Comparison of ENCODE assay signal across 37 cellular contexts in genomic region chr9:122172131-122172530, GRCh38. TPM values are rescaled to one million over a fixed set of nuclear protein-coding genes. Genes with fewer than 3 reads are reported as not detected.
"Had no signal": no experiment of that assay in that cellular context is flagged by ENCODE, and none has a peak within 500 bp of the region (broad histone marks: within the 10 kb centered on the region; RNA-seq: fewer than 3 reads in every experiment).

No MANE protein-coding gene starts in this region.

- H3K36me3 Mint-ChIP-seq: activated CD4-positive, alpha-beta memory T cell treated with anti-CD3 and anti-CD28 coated beads for 36 hours; activated CD8-positive, alpha-beta memory T cell treated with anti-CD3 and anti-CD28 coated beads, Interleukin-2, amount 10 ng/mL, durations not matched to agents 7 days and 5 days; activated naive CD4-positive, alpha-beta T cell treated with anti-CD3 and anti-CD28 coated beads, Interleukin-2, amount 50 U/mL, for 24 hours; activated naive CD8-positive, alpha-beta T cell treated with anti-CD3 and anti-CD28 coated beads for 36 hours had no signal

- H3K4me1 Mint-ChIP-seq: activated CD4-positive, alpha-beta T cell treated with anti-CD3 and anti-CD28 coated beads for 36 hours; activated CD4-positive, alpha-beta T cell treated with anti-CD3 and anti-CD28 coated beads, Interleukin-2, amount 10 ng/mL, durations not matched to agents 24 days and 14 days; activated CD8-positive, alpha-beta memory T cell treated with anti-CD3 and anti-CD28 coated beads, Interleukin-2, amount 10 ng/mL, durations not matched to agents 7 days and 5 days; activated naive CD4-positive, alpha-beta T cell treated with anti-CD3 and anti-CD28 coated beads, Interleukin-2, amount 50 U/mL, for 24 hours; activated naive CD8-positive, alpha-beta T cell treated with anti-CD3 and anti-CD28 coated beads for 36 hours; activated naive CD8-positive, alpha-beta T cell treated with anti-CD3 and anti-CD28 coated beads, Interleukin-2, amount 50 U/mL, for 24 hours; endodermal cell had no signal

- H3K27me3 ChIP-seq: body of pancreas, colonic mucosa, esophagus muscularis mucosa had no signal

- H3K27ac ChIP-seq: adrenal gland, body of pancreas, colonic mucosa, esophagus muscularis mucosa, foreskin keratinocyte, gastrocnemius medialis, heart left ventricle had no signal

- H3K36me3 ChIP-seq: adrenal gland, colonic mucosa, gastrocnemius medialis, heart left ventricle had no signal

- H3K27ac Mint-ChIP-seq: activated CD4-positive, alpha-beta memory T cell treated with anti-CD3 and anti-CD28 coated beads for 36 hours; activated CD4-positive, alpha-beta T cell treated with anti-CD3 and anti-CD28 coated beads for 36 hours; activated CD4-positive, alpha-beta T cell treated with anti-CD3 and anti-CD28 coated beads, Interleukin-2, amount 10 ng/mL, durations not matched to agents 24 days and 14 days; activated CD8-positive, alpha-beta memory T cell treated with anti-CD3 and anti-CD28 coated beads, Interleukin-2, amount 10 ng/mL, durations not matched to agents 7 days and 5 days; activated CD8-positive, alpha-beta T cell treated with anti-CD3 and anti-CD28 coated beads, Interleukin-2, amount 10 ng/mL, durations not matched to agents 7 days and 5 days; activated naive CD4-positive, alpha-beta T cell treated with anti-CD3 and anti-CD28 coated beads for 36 hours; activated naive CD4-positive, alpha-beta T cell treated with anti-CD3 and anti-CD28 coated beads, Interleukin-2, amount 50 U/mL, for 24 hours; activated naive CD8-positive, alpha-beta T cell treated with anti-CD3 and anti-CD28 coated beads for 36 hours; activated naive CD8-positive, alpha-beta T cell treated with anti-CD3 and anti-CD28 coated beads, Interleukin-2, amount 50 U/mL, for 24 hours; activated T-helper 2 cell treated with anti-CD3 and anti-CD28 coated beads, Interferon-gamma antibody, Interleukin-2, Interleukin-4, amounts not matched to agents 10 μg/mL and 5 μg/mL and 100 μg/mL, durations not matched to agents 14 hours and 24 hours and 36 hours; endodermal cell; T-helper 17 cell; T-helper 2 cell treated with Interferon-gamma antibody and Interleukin-4, amounts not matched to agents 5 μg/mL and 100 μg/mL, for 36 hours had no signal

- H3K4me3 ChIP-seq: adrenal gland, body of pancreas, colonic mucosa, esophagus muscularis mucosa, gastrocnemius medialis, heart left ventricle had no signal

- DNase-seq: activated CD4-positive, alpha-beta memory T cell treated with anti-CD3 and anti-CD28 coated beads for 36 hours; activated CD4-positive, alpha-beta T cell treated with anti-CD3 and anti-CD28 coated beads for 36 hours; activated CD4-positive, alpha-beta T cell treated with anti-CD3 and anti-CD28 coated beads, Interleukin-2, amount 10 ng/mL, durations not matched to agents 24 days and 14 days; activated CD4-positive, CD25-positive, alpha-beta regulatory T cell; activated CD4-positive, CD25-positive, alpha-beta regulatory T cell treated with anti-CD3 and anti-CD28 coated beads, Interleukin-2, amount 50 U/mL, for 72 hours; activated CD8-positive, alpha-beta memory T cell treated with anti-CD3 and anti-CD28 coated beads, Interleukin-2, amount 10 ng/mL, durations not matched to agents 7 days and 5 days; activated CD8-positive, alpha-beta memory T cell treated with anti-CD3 and anti-CD28 coated beads, Interleukin-2, amount 50 U/mL, for 4 hours; activated CD8-positive, alpha-beta T cell treated with anti-CD3 and anti-CD28 coated beads, Interleukin-2, amount 10 ng/mL, durations not matched to agents 7 days and 5 days; activated effector memory CD4-positive, alpha-beta T cell treated with anti-CD3 and anti-CD28 coated beads, Interleukin-2, amount 50 U/mL, for 16 hours; activated naive CD4-positive, alpha-beta T cell treated with anti-CD3 and anti-CD28 coated beads for 36 hours; activated naive CD8-positive, alpha-beta T cell treated with anti-CD3 and anti-CD28 coated beads for 36 hours; activated naive CD8-positive, alpha-beta T cell treated with anti-CD3 and anti-CD28 coated beads, Interleukin-2, amount 50 U/mL, for 24 hours; activated T-cell treated with anti-CD3 and anti-CD28 coated beads, Interleukin-2, amount 50 U/mL, for 1 hour; activated T-cell treated with anti-CD3 and anti-CD28 coated beads, Interleukin-2, amount 50 U/mL, for 48 hours; adrenal gland; amygdala; aorta; body of pancreas; caudate nucleus; colonic mucosa; effector memory CD4-positive, alpha-beta T cell; endodermal cell; foreskin keratinocyte; gastrocnemius medialis; glutamatergic neuron; heart left ventricle; T-helper 1 cell; T-helper 17 cell; T1000 had no signal

- H3K9me3 Mint-ChIP-seq: activated CD4-positive, alpha-beta memory T cell treated with anti-CD3 and anti-CD28 coated beads for 36 hours; activated CD4-positive, alpha-beta T cell treated with anti-CD3 and anti-CD28 coated beads, Interleukin-2, amount 10 ng/mL, durations not matched to agents 24 days and 14 days; activated naive CD4-positive, alpha-beta T cell treated with anti-CD3 and anti-CD28 coated beads for 36 hours; activated naive CD4-positive, alpha-beta T cell treated with anti-CD3 and anti-CD28 coated beads, Interleukin-2, amount 50 U/mL, for 24 hours; activated naive CD8-positive, alpha-beta T cell treated with anti-CD3 and anti-CD28 coated beads for 36 hours; activated naive CD8-positive, alpha-beta T cell treated with anti-CD3 and anti-CD28 coated beads, Interleukin-2, amount 50 U/mL, for 24 hours; activated T-helper 1 cell treated with anti-CD3 and anti-CD28 coated beads, Interleukin-12 subunit alpha, Interleukin-12 subunit beta, Interleukin-2, Interleukin-4 antibody, amounts not matched to agents 30 ng/mL and 10 ng/mL and 1 ng/mL, durations not matched to agents 14 hours and 24 hours and 36 hours; activated T-helper 2 cell treated with anti-CD3 and anti-CD28 coated beads, Interferon-gamma antibody, Interleukin-2, Interleukin-4, amounts not matched to agents 10 μg/mL and 5 μg/mL and 100 μg/mL, durations not matched to agents 14 hours and 24 hours and 36 hours; T-helper 2 cell treated with Interferon-gamma antibody and Interleukin-4, amounts not matched to agents 5 μg/mL and 100 μg/mL, for 36 hours had no signal

- H3K4me1 ChIP-seq: adrenal gland, body of pancreas, colonic mucosa, esophagus muscularis mucosa, foreskin keratinocyte, gastrocnemius medialis, heart left ventricle had no signal

- H3K4me3 Mint-ChIP-seq: activated CD4-positive, alpha-beta memory T cell treated with anti-CD3 and anti-CD28 coated beads for 36 hours; activated CD4-positive, alpha-beta T cell treated with anti-CD3 and anti-CD28 coated beads for 36 hours; activated CD4-positive, alpha-beta T cell treated with anti-CD3 and anti-CD28 coated beads, Interleukin-2, amount 10 ng/mL, durations not matched to agents 24 days and 14 days; activated CD8-positive, alpha-beta memory T cell treated with anti-CD3 and anti-CD28 coated beads, Interleukin-2, amount 10 ng/mL, durations not matched to agents 7 days and 5 days; activated CD8-positive, alpha-beta T cell treated with anti-CD3 and anti-CD28 coated beads, Interleukin-2, amount 10 ng/mL, durations not matched to agents 7 days and 5 days; activated naive CD4-positive, alpha-beta T cell treated with anti-CD3 and anti-CD28 coated beads for 36 hours; activated naive CD4-positive, alpha-beta T cell treated with anti-CD3 and anti-CD28 coated beads, Interleukin-2, amount 50 U/mL, for 24 hours; activated naive CD8-positive, alpha-beta T cell treated with anti-CD3 and anti-CD28 coated beads for 36 hours; activated naive CD8-positive, alpha-beta T cell treated with anti-CD3 and anti-CD28 coated beads, Interleukin-2, amount 50 U/mL, for 24 hours; activated T-helper 1 cell treated with anti-CD3 and anti-CD28 coated beads, Interleukin-12 subunit alpha, Interleukin-12 subunit beta, Interleukin-2, Interleukin-4 antibody, amounts not matched to agents 30 ng/mL and 10 ng/mL and 1 ng/mL, durations not matched to agents 14 hours and 24 hours and 36 hours; endodermal cell; T-helper 17 cell; T-helper 2 cell treated with Interferon-gamma antibody and Interleukin-4, amounts not matched to agents 5 μg/mL and 100 μg/mL, for 36 hours had no signal

- H3K9me3 ChIP-seq: adrenal gland, body of pancreas, colonic mucosa, esophagus muscularis mucosa, gastrocnemius medialis, heart left ventricle had no signal

RNA-seq across cellular contexts. Expression of gene MORN5, which starts 12.4 kb away (rescaled TPM):
- total RNA-seq: activated CD4-positive, alpha-beta memory T cell treated with anti-CD3 and anti-CD28 coated beads for 36 hours; activated CD4-positive, alpha-beta T cell treated with anti-CD3 and anti-CD28 coated beads for 36 hours; activated CD4-positive, alpha-beta T cell treated with anti-CD3 and anti-CD28 coated beads, Interleukin-2, amount 10 ng/mL, durations not matched to agents 24 days and 14 days; activated CD8-positive, alpha-beta memory T cell treated with anti-CD3 and anti-CD28 coated beads for 36 hours; activated CD8-positive, alpha-beta memory T cell treated with anti-CD3 and anti-CD28 coated beads, Interleukin-2, amount 10 ng/mL, durations not matched to agents 7 days and 5 days; activated CD8-positive, alpha-beta T cell treated with anti-CD3 and anti-CD28 coated beads, Interleukin-2, amount 10 ng/mL, durations not matched to agents 7 days and 5 days; activated naive CD4-positive, alpha-beta T cell treated with anti-CD3 and anti-CD28 coated beads for 36 hours; activated naive CD8-positive, alpha-beta T cell treated with anti-CD3 and anti-CD28 coated beads for 36 hours; activated T-helper 1 cell treated with anti-CD3 and anti-CD28 coated beads, Interleukin-12 subunit alpha, Interleukin-12 subunit beta, Interleukin-2, Interleukin-4 antibody, amounts not matched to agents 30 ng/mL and 10 ng/mL and 1 ng/mL, durations not matched to agents 14 hours and 24 hours and 36 hours; activated T-helper 2 cell treated with anti-CD3 and anti-CD28 coated beads, Interferon-gamma antibody, Interleukin-2, Interleukin-4, amounts not matched to agents 10 μg/mL and 5 μg/mL and 100 μg/mL, durations not matched to agents 14 hours and 24 hours and 36 hours; aorta; body of pancreas; dermis microvascular lymphatic vessel endothelial cell; epithelial cell of proximal tubule; foreskin keratinocyte; gastrocnemius medialis; heart left ventricle; T-helper 17 cell had no signal
- polyA plus RNA-seq: aorta, foreskin keratinocyte, heart left ventricle had no signal

RNA-seq across cellular contexts. Expression of gene LHX6, which starts 56.6 kb away (rescaled TPM):
- total RNA-seq: activated CD4-positive, alpha-beta memory T cell treated with anti-CD3 and anti-CD28 coated beads for 36 hours; activated CD4-positive, alpha-beta T cell treated with anti-CD3 and anti-CD28 coated beads, Interleukin-2, amount 10 ng/mL, durations not matched to agents 24 days and 14 days; activated CD8-positive, alpha-beta memory T cell treated with anti-CD3 and anti-CD28 coated beads for 36 hours; activated CD8-positive, alpha-beta memory T cell treated with anti-CD3 and anti-CD28 coated beads, Interleukin-2, amount 10 ng/mL, durations not matched to agents 7 days and 5 days; activated CD8-positive, alpha-beta T cell treated with anti-CD3 and anti-CD28 coated beads, Interleukin-2, amount 10 ng/mL, durations not matched to agents 7 days and 5 days; activated T-helper 2 cell treated with anti-CD3 and anti-CD28 coated beads, Interferon-gamma antibody, Interleukin-2, Interleukin-4, amounts not matched to agents 10 μg/mL and 5 μg/mL and 100 μg/mL, durations not matched to agents 14 hours and 24 hours and 36 hours; T-helper 17 cell had no signal
- polyA plus RNA-seq: aorta had no signal
